ENCODE assay signal across 23 cellular contexts in the genomic region with DNA sequence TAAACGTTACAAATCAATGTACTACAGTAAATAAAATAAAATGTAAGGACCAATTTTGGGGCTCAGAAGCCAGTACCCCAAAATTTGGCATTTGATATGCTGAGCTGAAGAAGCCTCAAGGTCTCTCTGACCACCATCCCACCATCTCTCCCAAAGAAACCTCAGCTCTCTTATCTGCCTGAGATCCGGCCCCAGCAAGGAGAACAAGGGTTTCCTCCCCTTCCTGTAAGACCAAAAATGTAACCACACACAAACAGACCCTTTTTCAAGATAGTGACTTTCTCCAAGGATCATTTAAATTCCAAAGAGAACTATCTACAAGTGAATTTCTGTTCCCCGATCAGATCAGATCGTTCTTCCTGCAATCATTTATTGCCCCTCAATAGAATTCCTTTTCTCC.
"Had no signal": no experiment of that assay in that cellular context is flagged by ENCODE, and none has a peak within 500 bp of the region (broad histone marks: within the 10 kb centered on the region; RNA-seq: fewer than 3 reads in every experiment).

No MANE protein-coding gene starts in this region.

- H3K4me3 ChIP-seq: dorsolateral prefrontal cortex, left lung, mucosa of descending colon, psoas muscle, skin epidermis, transverse colon, vagina had no signal

- DNase-seq: activated CD4-positive, alpha-beta memory T cell treated with anti-CD3 and anti-CD28 coated beads, Interleukin-2, amount 10 ng/mL, durations not matched to agents 7 days and 5 days; activated CD4-positive, alpha-beta T cell treated with anti-CD3 and anti-CD28 coated beads for 48 hours; activated CD4-positive, CD25-positive, alpha-beta regulatory T cell; activated CD8-positive, alpha-beta memory T cell treated with anti-CD3 and anti-CD28 coated beads, Interleukin-2, amount 10 ng/mL, durations not matched to agents 7 days and 5 days; activated naive CD4-positive, alpha-beta T cell treated with Interleukin-2 at 50 U/mL for 16 hours; activated naive CD8-positive, alpha-beta T cell treated with anti-CD3 and anti-CD28 coated beads, Interleukin-2, amount 10 ng/mL, durations not matched to agents 7 days and 5 days; amygdala; dorsolateral prefrontal cortex; foreskin keratinocyte; glutamatergic neuron; left lung; naive B cell; psoas muscle; right cardiac atrium; stimulated activated CD4-positive, alpha-beta T cell treated with anti-CD3 and anti-CD28 coated beads, Interleukin-15, amount 100 ng/mL, for 24 hours; stimulated activated CD4-positive, alpha-beta T cell treated with anti-CD3 and anti-CD28 coated beads, Interleukin-2, amount 100 ng/mL, for 48 hours; T-helper 17 cell; transverse colon had no signal

- H3K9me3 Mint-ChIP-seq: activated CD4-positive, alpha-beta memory T cell treated with anti-CD3 and anti-CD28 coated beads, Interleukin-2, amount 10 ng/mL, durations not matched to agents 7 days and 5 days; activated naive CD8-positive, alpha-beta T cell treated with anti-CD3 and anti-CD28 coated beads, Interleukin-2, amount 10 ng/mL, durations not matched to agents 7 days and 5 days; activated T-helper 2 cell treated with anti-CD3 and anti-CD28 coated beads, Interferon-gamma antibody, Interleukin-2, Interleukin-4, amounts not matched to agents 10 μg/mL and 5 μg/mL and 100 μg/mL, durations not matched to agents 14 hours and 24 hours and 36 hours; naive B cell; stimulated activated naive CD8-positive, alpha-beta T cell treated with anti-CD3 and anti-CD28 coated beads, Interleukin-15, Interleukin-2, amounts not matched to agents 100 ng/mL and 50 ng/mL, for 24 hours had no signal

- H3K4me3 Mint-ChIP-seq: activated CD4-positive, alpha-beta memory T cell treated with anti-CD3 and anti-CD28 coated beads, Interleukin-2, amount 10 ng/mL, durations not matched to agents 7 days and 5 days; activated CD8-positive, alpha-beta memory T cell treated with anti-CD3 and anti-CD28 coated beads, Interleukin-2, amount 10 ng/mL, durations not matched to agents 7 days and 5 days; activated naive CD8-positive, alpha-beta T cell treated with anti-CD3 and anti-CD28 coated beads, Interleukin-2, amount 10 ng/mL, durations not matched to agents 7 days and 5 days; naive B cell; stimulated activated naive CD8-positive, alpha-beta T cell treated with anti-CD3 and anti-CD28 coated beads, Interleukin-15, Interleukin-2, amounts not matched to agents 100 ng/mL and 50 ng/mL, for 24 hours; T-helper 17 cell had no signal

- H3K27ac Mint-ChIP-seq: activated CD4-positive, alpha-beta memory T cell treated with anti-CD3 and anti-CD28 coated beads, Interleukin-2, amount 10 ng/mL, durations not matched to agents 7 days and 5 days; activated CD8-positive, alpha-beta memory T cell treated with anti-CD3 and anti-CD28 coated beads, Interleukin-2, amount 10 ng/mL, durations not matched to agents 7 days and 5 days; activated naive CD8-positive, alpha-beta T cell treated with anti-CD3 and anti-CD28 coated beads, Interleukin-2, amount 10 ng/mL, durations not matched to agents 7 days and 5 days; activated T-helper 2 cell treated with anti-CD3 and anti-CD28 coated beads, Interferon-gamma antibody, Interleukin-2, Interleukin-4, amounts not matched to agents 10 μg/mL and 5 μg/mL and 100 μg/mL, durations not matched to agents 14 hours and 24 hours and 36 hours; stimulated activated naive CD8-positive, alpha-beta T cell treated with anti-CD3 and anti-CD28 coated beads, Interleukin-15, Interleukin-2, amounts not matched to agents 100 ng/mL and 50 ng/mL, for 24 hours; T-helper 17 cell had no signal

- H3K4me1 ChIP-seq: foreskin keratinocyte, left lung, psoas muscle, vagina had no signal

- H3K27ac ChIP-seq: dorsolateral prefrontal cortex, foreskin keratinocyte, left lung, psoas muscle, skin epidermis, transverse colon, vagina had no signal

- H3K27me3 ChIP-seq: dorsolateral prefrontal cortex, foreskin keratinocyte, left lung, transverse colon, vagina had no signal

- H3K36me3 ChIP-seq: left lung, transverse colon, vagina had no signal

- H3K27me3 Mint-ChIP-seq: activated CD4-positive, alpha-beta memory T cell treated with anti-CD3 and anti-CD28 coated beads, Interleukin-2, amount 10 ng/mL, durations not matched to agents 7 days and 5 days; activated CD8-positive, alpha-beta memory T cell treated with anti-CD3 and anti-CD28 coated beads, Interleukin-2, amount 10 ng/mL, durations not matched to agents 7 days and 5 days; naive B cell; stimulated activated naive CD8-positive, alpha-beta T cell treated with anti-CD3 and anti-CD28 coated beads, Interleukin-15, Interleukin-2, amounts not matched to agents 100 ng/mL and 50 ng/mL, for 24 hours; T-helper 17 cell had no signal

- H3K9me3 ChIP-seq: left lung, mucosa of descending colon, psoas muscle, transverse colon, vagina had no signal

- H3K36me3 Mint-ChIP-seq: activated CD8-positive, alpha-beta memory T cell treated with anti-CD3 and anti-CD28 coated beads, Interleukin-2, amount 10 ng/mL, durations not matched to agents 7 days and 5 days; activated naive CD8-positive, alpha-beta T cell treated with anti-CD3 and anti-CD28 coated beads, Interleukin-2, amount 10 ng/mL, durations not matched to agents 7 days and 5 days; naive B cell had no signal
